Comparison of ENCODE assay signal across 1 cellular context in the genomic region with DNA sequence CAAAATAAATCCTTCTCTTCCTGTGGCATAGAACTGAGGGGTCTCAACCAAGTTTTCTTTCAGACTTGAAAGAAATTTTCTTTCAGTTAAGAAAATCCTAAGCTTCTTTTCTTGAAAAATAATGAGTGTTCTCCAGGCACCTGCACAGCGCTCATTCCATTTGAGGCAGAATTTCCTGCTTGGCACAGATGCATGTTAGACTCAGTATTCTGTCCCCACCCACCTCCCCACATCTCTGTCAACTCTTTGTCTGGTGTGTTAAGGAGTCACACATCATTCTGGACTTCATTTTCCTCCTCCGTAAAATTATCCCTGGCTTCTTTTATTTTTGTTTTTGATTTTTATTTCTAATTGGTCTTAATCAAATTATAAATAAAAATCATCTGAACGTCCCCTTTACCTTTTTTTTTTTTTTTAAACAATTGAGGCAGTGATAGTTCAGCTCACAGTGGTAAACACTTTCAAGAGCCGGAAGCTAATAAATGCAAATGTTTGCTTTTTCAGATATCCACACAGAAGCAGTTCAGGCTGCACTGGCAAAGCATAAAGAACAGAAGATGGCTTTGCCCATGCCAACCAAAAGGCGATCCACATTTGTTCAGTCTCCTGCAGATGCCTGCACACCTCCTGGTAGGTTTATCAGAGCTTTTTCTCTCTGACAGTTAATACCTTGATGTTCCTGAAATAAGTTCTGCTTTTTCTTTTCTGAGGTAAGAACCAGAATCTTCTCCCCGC.
TF ChIP-seq lines count a peak whose summit lies in the region.

No MANE protein-coding gene starts in this region.

TF ChIP-seq in SK-N-SH treated with all-trans-retinoic acid at 6 μM for 48 hours, 23 proteins besides CTCF, POLR2A, EP300 and RAD21 (continued from another document):
- TF ChIP-seq, protein P1, sequence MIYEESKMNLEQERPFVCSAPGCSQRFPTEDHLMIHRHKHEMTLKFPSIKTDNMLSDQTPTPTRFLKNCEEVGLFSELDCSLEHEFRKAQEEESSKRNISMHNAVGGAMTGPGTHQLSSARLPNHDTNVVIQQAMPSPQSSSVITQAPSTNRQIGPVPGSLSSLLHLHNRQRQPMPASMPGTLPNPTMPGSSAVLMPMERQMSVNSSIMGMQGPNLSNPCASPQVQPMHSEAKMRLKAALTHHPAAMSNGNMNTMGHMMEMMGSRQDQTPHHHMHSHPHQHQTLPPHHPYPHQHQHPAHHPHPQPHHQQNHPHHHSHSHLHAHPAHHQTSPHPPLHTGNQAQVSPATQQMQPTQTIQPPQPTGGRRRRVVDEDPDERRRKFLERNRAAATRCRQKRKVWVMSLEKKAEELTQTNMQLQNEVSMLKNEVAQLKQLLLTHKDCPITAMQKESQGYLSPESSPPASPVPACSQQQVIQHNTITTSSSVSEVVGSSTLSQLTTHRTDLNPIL (CRISPR knock-in tag; IDR thresholded peaks at IDR 0.05; ENCODE audit: low read depth): no peak
- TF ChIP-seq RARB (CRISPR knock-in tag; IDR thresholded peaks at IDR 0.05) (no peak), ZC3H10 (CRISPR knock-in tag; IDR thresholded peaks at IDR 0.05) (no peak), ESRRG (CRISPR knock-in tag; IDR thresholded peaks at IDR 0.05) (no peak), BACH2 (CRISPR knock-in tag; IDR thresholded peaks at IDR 0.05; ENCODE audit: borderline replicate concordance) (no peak)
